Comparison of ENCODE assay signal across 8 cellular contexts in genomic region chr5:138468133-138468965, GRCh38. TPM values are rescaled to one million over a fixed set of nuclear protein-coding genes. Genes with fewer than 3 reads are reported as not detected.
A peak's percentile ranks its signal among the peaks of the same experiment; 100 is the strongest.
DNase-seq lines count a peak whose midpoint lies in the region; ATAC-seq and TF ChIP-seq lines count a peak whose summit lies in the region.

No MANE protein-coding gene starts in this region.

- peaks cover 22% of the 10 kb centered on the region for H3K4me1 ChIP-seq in BLaER1

- TF ChIP-seq CTCF in brain microvascular endothelial cell (IDR thresholded peaks at IDR 0.05; ENCODE audit: low read depth, low read length, missing control alignments) (no peak), omental fat pad (IDR thresholded peaks at IDR 0.05) (no peak)

- no peaks in the 10 kb centered on the region for H3K9me3 Mint-ChIP-seq in naive thymus-derived CD8-positive, alpha-beta T cell

- DNase-seq in LoVo (ENCODE audit: low spot score) (peak; percentile 47), brain microvascular endothelial cell (no peak), omental fat pad (ENCODE audit: low spot score) (no peak)
- DNase-seq in naive thymus-derived CD8-positive, alpha-beta T cell: peak in 2 of 10 donors; percentile 26 to 45
- no peak for DNase-seq in effector CD8-positive, alpha-beta T cell (lab: John Stamatoyannopoulos, UW)

- H3K27me3 ChIP-seq in BLaER1 (peaks cover 21% of the 10 kb centered on the region), brain microvascular endothelial cell (replicated peaks) (no peaks in the 10 kb centered on the region)

- peaks cover 0 to 21% (median 6%) of the 10 kb centered on the region in 3 donors for H3K36me3 Mint-ChIP-seq in naive thymus-derived CD8-positive, alpha-beta T cell

- H3K27ac Mint-ChIP-seq in naive thymus-derived CD8-positive, alpha-beta T cell: peak overlapping the region in 7 of 10 donors; percentile 1 to 87 (median 26)

- H3K27me3 Mint-ChIP-seq in naive thymus-derived CD8-positive, alpha-beta T cell: no peaks in the 10 kb centered on the region

- H3K9ac ChIP-seq in BLaER1: no peak overlapping the region

- no peaks in the 10 kb centered on the region for H3K9me3 ChIP-seq in BLaER1

- H3K27ac ChIP-seq in BLaER1 (no peak overlapping the region), brain microvascular endothelial cell (no peak overlapping the region)

- in situ Hi-C loops in brain microvascular endothelial cell (cut with HindIII; ENCODE audit: low pct_ligation_motif_present, low sequenced_read_pairs): no loop called here

- peaks cover 37% of the 10 kb centered on the region for H4K20me1 ChIP-seq in BLaER1

- H3K4me1 Mint-ChIP-seq in naive thymus-derived CD8-positive, alpha-beta T cell: peaks cover 19 to 28% (median 25%) of the 10 kb centered on the region in 4 donors

- POLR2A ChIA-PET in naive thymus-derived CD8-positive, alpha-beta T cell (lab: Charles Lee): no interaction called here

- H3K36me3 ChIP-seq in BLaER1 (peaks cover 17% of the 10 kb centered on the region; the same call in 1 of the 2 replicates), brain microvascular endothelial cell (replicated peaks) (peaks cover 19% of the 10 kb centered on the region)

- peak overlapping the region; percentile 17; the same call in 1 of the 2 replicates for H3K4me2 ChIP-seq in BLaER1

- H3K4me3 ChIP-seq in BLaER1 (no peak overlapping the region), brain microvascular endothelial cell (ENCODE audit: low read depth, low read length) (peak overlapping the region; percentile 95)

- no peak for ATAC-seq in naive thymus-derived CD8-positive, alpha-beta T cell
- ATAC-seq in omental fat pad (ENCODE audit: low FRiP score) (no peak), HG02852 (IDR thresholded peaks at IDR 0.05; ENCODE audit: unreplicated experiment) (no peak), GM21367 (IDR thresholded peaks at IDR 0.05; ENCODE audit: unreplicated experiment) (no peak)

- peak overlapping the region; percentile 51 to 92 (median 85) for H3K4me3 Mint-ChIP-seq in naive thymus-derived CD8-positive, alpha-beta T cell

RNA-seq across cellular contexts. Expression of gene EGR1, which starts 3.1 kb away (rescaled TPM):
- total RNA-seq in naive thymus-derived CD8-positive, alpha-beta T cell: 1 to 10 TPM; 1.8 to 2.2 TPM
- polyA plus RNA-seq in naive thymus-derived CD8-positive, alpha-beta T cell: under 1 TPM in 2 of 3 donors, not detected in 1; 0.36 to 0.66 TPM
- total RNA-seq in omental fat pad: 100 to 1,000 TPM in 3 of 4 donors, 10 to 100 TPM in 1; 95.1 to 280 (median 157) TPM

RNA-seq across cellular contexts. Expression of gene REEP2, which starts 29.5 kb away (rescaled TPM):
- total RNA-seq in naive thymus-derived CD8-positive, alpha-beta T cell: under 1 TPM; 0.44 to 0.75 TPM
- under 1 TPM in 2 of 3 donors, not detected in 1; 0.28 to 0.39 TPM for polyA plus RNA-seq in naive thymus-derived CD8-positive, alpha-beta T cell
- 1 to 10 TPM in 3 of 4 donors, under 1 TPM in 1; 0.84 to 7.0 (median 2.0) TPM for total RNA-seq in omental fat pad

Comparison
In these comparisons a context has a peak if more than half of its experiments do, and no peak if none do; other contexts are left out.
1. RNA of gene EGR1, which starts 3.1 kb away (total RNA-seq): 95.1 to 280 TPM in omental fat pad; 1.8 to 2.2 TPM in naive thymus-derived CD8-positive, alpha-beta T cell; every median in the first group is over 10 times any median in the second.